In genomic region chr12:51242150-51242549, GRCh38 we compare ENCODE assay signal across 1 cellular context.
TF ChIP-seq lines count a peak whose summit lies in the region.

No MANE protein-coding gene starts in this region.

TF ChIP-seq in K562, 482 proteins besides CTCF, POLR2A, EP300 and RAD21:
- TF ChIP-seq ZNF707 (CRISPR knock-in tag; conservative IDR thresholded peaks at IDR 0.05): no peak
- peak; percentile 34; the same call in 1 of the 2 replicates for TF ChIP-seq RBFOX2 (IDR thresholded peaks at IDR 0.05; ENCODE audit: low read depth, low read length)
